In genomic region chr4:94548571-94548970, GRCh38 we compare ENCODE assay signal across 11 cellular contexts.
DNase-seq lines count a peak whose midpoint lies in the region; TF ChIP-seq lines count a peak whose summit lies in the region.
"Had no signal": no experiment of that assay in that cellular context is flagged by ENCODE, and none has a peak within 500 bp of the region (broad histone marks: within the 10 kb centered on the region; RNA-seq: fewer than 3 reads in every experiment).

No MANE protein-coding gene starts in this region.

- intact Hi-C loops in CD14-positive monocyte (cut with micrococcal nuclease): no loop called here

- DNase-seq in HCEC 1CT (peak; percentile 80), SW480 (ENCODE audit: low spot score) (peak; percentile 62), foreskin melanocyte (peak; percentile 11), renal cortical epithelial cell (ENCODE audit: low read depth) (peak; percentile 90), CD14-positive monocyte (ENCODE audit: low spot score) (no peak), Ammon's horn (ENCODE audit: low spot score) (no peak), amygdala (lab: John Stamatoyannopoulos, UW) (no peak)
- no peak for DNase-seq in activated CD4-positive, alpha-beta T cell treated with anti-CD3 and anti-CD28 coated beads for 48 hours
- DNase-seq: activated naive CD8-positive, alpha-beta T cell treated with anti-CD3 and anti-CD28 coated beads for 36 hours; occipital lobe; SJCRH30 had no signal

- H3K4me3 Mint-ChIP-seq in CD14-positive monocyte: no peak overlapping the region
- H3K4me3 Mint-ChIP-seq: activated naive CD8-positive, alpha-beta T cell treated with anti-CD3 and anti-CD28 coated beads for 36 hours had no signal

- peaks cover 11% of the 10 kb centered on the region for H3K4me1 Mint-ChIP-seq in CD14-positive monocyte
- H3K4me1 Mint-ChIP-seq: activated naive CD8-positive, alpha-beta T cell treated with anti-CD3 and anti-CD28 coated beads for 36 hours had no signal

- no peaks in the 10 kb centered on the region for H3K9me3 Mint-ChIP-seq in CD14-positive monocyte

- peaks cover 6 to 16% of the 10 kb centered on the region in 2 donors for H3K36me3 Mint-ChIP-seq in CD14-positive monocyte

- TF ChIP-seq CTCF in CD14-positive monocyte (IDR thresholded peaks at IDR 0.05): no peak

- peak overlapping the region in 1 of 7 donors; percentile 17 for H3K27ac Mint-ChIP-seq in CD14-positive monocyte
- H3K27ac Mint-ChIP-seq: activated naive CD8-positive, alpha-beta T cell treated with anti-CD3 and anti-CD28 coated beads for 36 hours had no signal

- no peaks in the 10 kb centered on the region for H3K27me3 Mint-ChIP-seq in CD14-positive monocyte (ENCODE audit: low read depth in 3 of 3)
- H3K27me3 Mint-ChIP-seq: activated naive CD8-positive, alpha-beta T cell treated with anti-CD3 and anti-CD28 coated beads for 36 hours had no signal

Comparison
In these comparisons a context has a peak if more than half of its experiments do, and no peak if none do; other contexts are left out.
1. DNase-seq: peak in HCEC 1CT (single experiment), SW480 (single experiment), foreskin melanocyte (single experiment) and renal cortical epithelial cell (single experiment); none in CD14-positive monocyte (single experiment), Ammon's horn (single experiment), amygdala (0 of 56) and activated CD4-positive, alpha-beta T cell treated with anti-CD3 and anti-CD28 coated beads for 48 hours (single experiment).